1 cellular context compared by ENCODE assay signal in genomic region chr1:51610637-51611036, GRCh38.
TF ChIP-seq lines count a peak whose summit lies in the region.

No MANE protein-coding gene starts in this region.

TF ChIP-seq in HCT116, 20 proteins besides CTCF, POLR2A, EP300 and RAD21:
- TF ChIP-seq FOSL1 (IDR thresholded peaks at IDR 0.05; ENCODE audit: low read depth) (no peak), ZFX (IDR thresholded peaks at IDR 0.05) (no peak), CBX3 (IDR thresholded peaks at IDR 0.05; ENCODE audit: low read depth) (no peak), EZH2 (IDR thresholded peaks at IDR 0.05) (no peak), ELF1 (IDR thresholded peaks at IDR 0.05; ENCODE audit: borderline replicate concordance, low read depth) (no peak), ZNF274 (IDR thresholded peaks at IDR 0.05; ENCODE audit: low read depth, low read length) (no peak), POLR2AphosphoS5 (IDR thresholded peaks at IDR 0.05; ENCODE audit: low read depth, low read length) (no peak), EGR1 (IDR thresholded peaks at IDR 0.05; ENCODE audit: low read depth) (no peak), ZBTB33 (IDR thresholded peaks at IDR 0.05; ENCODE audit: extremely low read depth, insufficient replicate concordance, low read length) (no peak), SIN3A (IDR thresholded peaks at IDR 0.05; ENCODE audit: low read depth) (no peak), JUND (IDR thresholded peaks at IDR 0.05) (no peak), REST (IDR thresholded peaks at IDR 0.05; ENCODE audit: low read depth) (no peak), EZH2phosphoT487 (IDR thresholded peaks at IDR 0.05; ENCODE audit: borderline replicate concordance) (no peak), CEBPB (IDR thresholded peaks at IDR 0.05; ENCODE audit: low read depth) (no peak), YY1 (IDR thresholded peaks at IDR 0.05; ENCODE audit: extremely low read depth, insufficient replicate concordance, low read depth, low read length) (no peak)
